Comparison of ENCODE assay signal across 21 cellular contexts in genomic region chr7:48429117-48429516, GRCh38.
DNase-seq lines count a peak whose midpoint lies in the region; ATAC-seq, FAIRE-seq and TF ChIP-seq lines count a peak whose summit lies in the region.
"Had no signal": no experiment of that assay in that cellular context is flagged by ENCODE, and none has a peak within 500 bp of the region (broad histone marks: within the 10 kb centered on the region; RNA-seq: fewer than 3 reads in every experiment).

No MANE protein-coding gene starts in this region.

- H4K5ac ChIP-seq in mesendoderm (ENCODE audit: low read length), result no peak overlapping the region

- H3K9me2 ChIP-seq in OCI-LY7 (ENCODE audit: insufficient read depth, low read length) (no peaks in the 10 kb centered on the region), GM23248 (ENCODE audit: insufficient read depth) (no peaks in the 10 kb centered on the region)

- no peak overlapping the region for H3K9ac ChIP-seq in HepG2 (ENCODE audit: insufficient read depth, low read depth, low read length)
- H3K9ac ChIP-seq in GM23248, result no peak overlapping the region
- H3K9ac ChIP-seq in mesendoderm (ENCODE audit: low read length), result no peak overlapping the region

- no peaks in the 10 kb centered on the region for H3K36me3 ChIP-seq in HepG2 (replicated peaks in 1 of 2; ENCODE audit: control insufficient read depth in 1 of 2, insufficient read depth in 2 of 2, low read length in 2 of 2)
- H3K36me3 ChIP-seq in right lobe of liver, result no peaks in the 10 kb centered on the region
- H3K36me3 ChIP-seq in OCI-LY7 (ENCODE audit: insufficient read depth, low read length), result no peaks in the 10 kb centered on the region
- H3K36me3 ChIP-seq in RWPE2 (ENCODE audit: low read depth), result no peaks in the 10 kb centered on the region
- H3K36me3 ChIP-seq in neutrophil, result peaks cover 12% of the 10 kb centered on the region
- no peaks in the 10 kb centered on the region for H3K36me3 ChIP-seq in GM23248 (ENCODE audit: low read depth)
- no peaks in the 10 kb centered on the region for H3K36me3 ChIP-seq in mesendoderm (ENCODE audit: control insufficient read depth, insufficient read depth, low read length)
- H3K36me3 ChIP-seq: HAP-1 had no signal

- no peaks in the 10 kb centered on the region for H3K79me1 ChIP-seq in mesendoderm (ENCODE audit: low read length)

- no peak for FAIRE-seq in HepG2 (lab: Jason Lieb, UNC)
- FAIRE-seq: G401.6, GM12878, H54 had no signal

- ATAC-seq in HepG2, result no peak
- ATAC-seq in right lobe of liver, result no peak
- no peak for ATAC-seq in RWPE2 (ENCODE audit: low read depth)
- ATAC-seq: GM12878 had no signal

- POLR2A ChIA-PET in HepG2 (lab: Yijun Ruan, JAX) (no interaction called here), OCI-LY7 (lab: Charles Lee) (no interaction called here)

- in situ Hi-C loops in HepG2 (cut with HindIII; ENCODE audit: extremely low pct_ligation_motif_present, low pct_unique_long_range_greater_than_20kb), result no loop called here
- in situ Hi-C loops in GM23248 (cut with MboI), result no loop called here

- no peak overlapping the region for H2BK15ac ChIP-seq in mesendoderm (replicated peaks; ENCODE audit: low read depth)

- no peak overlapping the region for H3K23ac ChIP-seq in mesendoderm (ENCODE audit: low read length)

- no peak overlapping the region for H4K8ac ChIP-seq in mesendoderm (ENCODE audit: low read depth, low read length)

- CTCF ChIA-PET in HepG2 (lab: Yijun Ruan, JAX; ENCODE audit: low intra/inter-chr PET ratio, low total read pairs) (no interaction called here), OCI-LY7 (lab: Charles Lee; ENCODE audit: unreplicated experiment) (no interaction called here)

- no TSS peak for BruUV-seq in HepG2 (replicated peaks; lab: Mats Ljungman, UMichigan)
- BruUV-seq in OCI-LY7 (replicated peaks; lab: Mats Ljungman, UMichigan), result no TSS peak

- TF ChIP-seq RAD21 in HepG2 (CRISPR knock-in tag; IDR thresholded peaks at IDR 0.05), result no peak

- H3K27me3 ChIP-seq in HepG2 (ENCODE audit: control insufficient read depth in 1 of 2, insufficient read depth in 2 of 2, low read length in 2 of 2), result no peaks in the 10 kb centered on the region
- H3K27me3 ChIP-seq in right lobe of liver, result no peaks in the 10 kb centered on the region
- H3K27me3 ChIP-seq in RWPE2 (ENCODE audit: insufficient read depth, poor library complexity, severe bottlenecking), result no peaks in the 10 kb centered on the region
- no peaks in the 10 kb centered on the region for H3K27me3 ChIP-seq in neutrophil
- H3K27me3 ChIP-seq in GM23248 (replicated peaks; ENCODE audit: insufficient read depth), result no peaks in the 10 kb centered on the region
- no peaks in the 10 kb centered on the region for H3K27me3 ChIP-seq in mesendoderm (ENCODE audit: insufficient read depth, low read length, poor library complexity)

- intact Hi-C loops in HepG2 (cut with micrococcal nuclease; ENCODE audit: unreplicated experiment), result no loop called here
- intact Hi-C loops in right lobe of liver (cut with DNase I), result no loop called here
- intact Hi-C loops in OCI-LY7 (cut with micrococcal nuclease; ENCODE audit: unreplicated experiment), result loop anchor here (5.0 kb wide), 2 partner anchors 1363 to 1423 kb away; no protein-coding TSS in a partner anchor

- H3K27ac ChIP-seq in HepG2 (ENCODE audit: extremely low read length, insufficient read depth, low read length), result no peak overlapping the region
- H3K27ac ChIP-seq in right lobe of liver, result no peak overlapping the region
- no peak overlapping the region for H3K27ac ChIP-seq in OCI-LY7 (ENCODE audit: low read depth, low read length, poor library complexity, severe bottlenecking)
- H3K27ac ChIP-seq in RWPE2 (ENCODE audit: poor library complexity, severe bottlenecking), result peak overlapping the region; percentile 96
- H3K27ac ChIP-seq in neutrophil, result peak overlapping the region; percentile 30
- H3K27ac ChIP-seq in GM23248, result no peak overlapping the region
- no peak overlapping the region for H3K27ac ChIP-seq in mesendoderm (ENCODE audit: low read depth, low read length)

- H2BK120ac ChIP-seq in mesendoderm (ENCODE audit: low read depth, low read length), result no peak overlapping the region

- no peak overlapping the region for H3K18ac ChIP-seq in mesendoderm (ENCODE audit: low read length)

- H3K79me2 ChIP-seq in HepG2 (ENCODE audit: insufficient read depth, low read length) (no peaks in the 10 kb centered on the region), OCI-LY7 (ENCODE audit: insufficient read depth, low read depth, low read length) (no peaks in the 10 kb centered on the region), GM23248 (ENCODE audit: insufficient read depth) (no peaks in the 10 kb centered on the region), mesendoderm (ENCODE audit: control insufficient read depth, insufficient read depth, low read length) (no peaks in the 10 kb centered on the region)

- DNase-seq in HepG2 (ENCODE audit: low spot score) (no peak), right lobe of liver (no peak), OCI-LY7 (ENCODE audit: low spot score) (no peak), RWPE2 (ENCODE audit: low spot score) (no peak), NCI-H345 (lab: John Stamatoyannopoulos, UW) (no peak), GM23248 (no peak), mesendoderm (no peak)
- DNase-seq: 8988T; C1 segment of cervical spinal cord; Calu3; CD4-positive, alpha-beta memory T cell; COR-L47; DMS153; DND-41; GOT3; HFFc6 had no signal

- H3K4me3 ChIP-seq in HepG2 (replicated peaks in 1 of 3; ENCODE audit: insufficient read depth in 1 of 3, low read depth in 2 of 3, low read length in 3 of 3) (no peak overlapping the region), right lobe of liver (no peak overlapping the region), OCI-LY7 (ENCODE audit: low read depth, low read length, poor library complexity, severe bottlenecking) (no peak overlapping the region), RWPE2 (ENCODE audit: severe bottlenecking) (no peak overlapping the region), neutrophil (ENCODE audit: low read depth in 1 of 2, low read length in 1 of 2) (no peak overlapping the region), GM23248 (no peak overlapping the region), mesendoderm (ENCODE audit: low read length) (no peak overlapping the region)
- H3K4me3 ChIP-seq: GM12878, HAP-1 had no signal

- H4K20me1 ChIP-seq in HepG2 (ENCODE audit: insufficient read depth, low read length) (no peaks in the 10 kb centered on the region), OCI-LY7 (ENCODE audit: insufficient read depth, low read length) (no peaks in the 10 kb centered on the region), GM23248 (ENCODE audit: insufficient read depth) (no peaks in the 10 kb centered on the region)

- H3K9me3 ChIP-seq in HepG2 (ENCODE audit: low read length), result no peaks in the 10 kb centered on the region
- no peaks in the 10 kb centered on the region for H3K9me3 ChIP-seq in right lobe of liver
- no peaks in the 10 kb centered on the region for H3K9me3 ChIP-seq in OCI-LY7 (ENCODE audit: low read length)
- no peaks in the 10 kb centered on the region for H3K9me3 ChIP-seq in RWPE2 (ENCODE audit: severe bottlenecking)
- H3K9me3 ChIP-seq in neutrophil, result no peaks in the 10 kb centered on the region
- no peaks in the 10 kb centered on the region for H3K9me3 ChIP-seq in GM23248 (ENCODE audit: low read depth)
- H3K9me3 ChIP-seq: HAP-1 had no signal

- H3K4me1 ChIP-seq in HepG2 (ENCODE audit: insufficient read depth, low read length), result no peaks in the 10 kb centered on the region
- H3K4me1 ChIP-seq in right lobe of liver, result no peaks in the 10 kb centered on the region
- peaks cover 28% of the 10 kb centered on the region for H3K4me1 ChIP-seq in OCI-LY7 (ENCODE audit: insufficient read depth, low read length, poor library complexity, severe bottlenecking)
- H3K4me1 ChIP-seq in RWPE2 (ENCODE audit: insufficient read depth, poor library complexity, severe bottlenecking), result peaks cover 32% of the 10 kb centered on the region
- no peaks in the 10 kb centered on the region for H3K4me1 ChIP-seq in neutrophil (ENCODE audit: control insufficient read depth in 1 of 2, insufficient read depth in 1 of 2, low read depth in 1 of 2, low read length in 1 of 2)
- H3K4me1 ChIP-seq in GM23248 (ENCODE audit: insufficient read depth), result 0 out of 2 replicates have a peak, but pooled peaks cover 5% of the 10 kb centered on the region
- no peaks in the 10 kb centered on the region for H3K4me1 ChIP-seq in mesendoderm (ENCODE audit: control insufficient read depth, low read depth, low read length)
- H3K4me1 ChIP-seq: HAP-1 had no signal

- H2BK5ac ChIP-seq in mesendoderm (ENCODE audit: low read length), result no peak overlapping the region

- H2AFZ ChIP-seq in HepG2 (ENCODE audit: low read length) (no peak overlapping the region), OCI-LY7 (ENCODE audit: low read length) (peak overlapping the region; percentile 45; the same call in 1 of the 2 replicates), GM23248 (no peak overlapping the region)

- no peaks in the 10 kb centered on the region for H3F3A ChIP-seq in GM23248 (ENCODE audit: insufficient read depth)

- no peak overlapping the region for H2AK5ac ChIP-seq in mesendoderm (ENCODE audit: low read length)

- TF ChIP-seq POLR2A in HepG2 (IDR thresholded peaks at IDR 0.05; ENCODE audit: insufficient read depth in 1 of 2, low read depth in 2 of 2, low read length in 2 of 2) (no peak), right lobe of liver (IDR thresholded peaks at IDR 0.05) (no peak)

- TF ChIP-seq CTCF in HepG2 (CRISPR knock-in tag; IDR thresholded peaks at IDR 0.05) (no peak), right lobe of liver (IDR thresholded peaks at IDR 0.05) (no peak), OCI-LY7 (conservative IDR thresholded peaks at IDR 0.05; ENCODE audit: low read length) (no peak), RWPE2 (IDR thresholded peaks at IDR 0.05; ENCODE audit: poor library complexity, severe bottlenecking) (no peak), neutrophil (IDR thresholded peaks at IDR 0.05) (no peak)

- no peak overlapping the region for H3K4ac ChIP-seq in mesendoderm (ENCODE audit: low read depth, low read length)

- H3K56ac ChIP-seq in mesendoderm (ENCODE audit: low read length), result no peak overlapping the region

- no peak for TF ChIP-seq EP300 in HepG2 (IDR thresholded peaks at IDR 0.05; ENCODE audit: low read depth in 2 of 2, low read length in 2 of 2)
- TF ChIP-seq EP300 in HepG2 (CRISPR knock-in tag; IDR thresholded peaks at IDR 0.05; ENCODE audit: borderline replicate concordance), result no peak

- no peak overlapping the region for H3K4me2 ChIP-seq in HepG2 (ENCODE audit: low read depth, low read length)
- no peak overlapping the region for H3K4me2 ChIP-seq in OCI-LY7 (ENCODE audit: low read length)
- H3K4me2 ChIP-seq in GM23248 (ENCODE audit: unreplicated experiment), result no peak overlapping the region
- no peak overlapping the region for H3K4me2 ChIP-seq in mesendoderm (ENCODE audit: low read length)

TF ChIP-seq in HepG2, 621 proteins besides CTCF, POLR2A, EP300 and RAD21:
- TF ChIP-seq RNF2 (conservative IDR thresholded peaks at IDR 0.05; ENCODE audit: low read depth) (no peak), MAFK (conservative IDR thresholded peaks at IDR 0.05 in 1 of 2, IDR thresholded peaks at IDR 0.05 in 1 of 2; ENCODE audit: low read length in 2 of 2) (peak; percentile 36 to 58), MAFF (IDR thresholded peaks at IDR 0.05; ENCODE audit: low read depth, low read length) (peak; percentile 43; the same call in 1 of the 2 replicates)

Comparison
In these comparisons a context has a peak if more than half of its experiments do, and no peak if none do; other contexts are left out.
1. H3K27ac ChIP-seq: peak in RWPE2 (single experiment) and neutrophil (single experiment); none in HepG2 (single experiment), right lobe of liver (0 of 3), OCI-LY7 (single experiment), GM23248 (single experiment) and mesendoderm (single experiment).